8 cellular contexts compared by ENCODE assay signal in genomic region chr4:102430511-102430910, GRCh38.
DNase-seq lines count a peak whose midpoint lies in the region; FAIRE-seq and TF ChIP-seq lines count a peak whose summit lies in the region.

No MANE protein-coding gene starts in this region.

- peak overlapping the region; percentile 64 for H3K9ac ChIP-seq in Karpas-422 (ENCODE audit: low read length)
- H3K9ac ChIP-seq in mucosa of rectum (ENCODE audit: low read depth in 1 of 2, low read length in 2 of 2), result peak overlapping the region; percentile 54 to 65

- H2AFZ ChIP-seq in Karpas-422 (ENCODE audit: low read length), result peak overlapping the region; percentile 90

- peak overlapping the region; percentile 93 for H3K27ac Mint-ChIP-seq in chondrocyte (ENCODE audit: unreplicated experiment)

- no peaks in the 10 kb centered on the region for H3K27me3 Mint-ChIP-seq in chondrocyte (ENCODE audit: low read depth)

- H3K9me2 ChIP-seq in Karpas-422 (replicated peaks; ENCODE audit: insufficient read depth, low read length), result no peaks in the 10 kb centered on the region

- H3K27me3 ChIP-seq in Karpas-422 (ENCODE audit: low read length), result no peaks in the 10 kb centered on the region
- no peaks in the 10 kb centered on the region for H3K27me3 ChIP-seq in mucosa of rectum (ENCODE audit: control insufficient read depth in 2 of 2, insufficient read depth in 2 of 2, low read length in 2 of 2)

- H3K9me3 Mint-ChIP-seq in chondrocyte (ENCODE audit: low read depth), result peaks cover 12% of the 10 kb centered on the region

- no peaks in the 10 kb centered on the region for H4K20me1 ChIP-seq in Karpas-422 (ENCODE audit: insufficient read depth, low read depth, low read length)

- H3K9me3 ChIP-seq in Karpas-422 (ENCODE audit: low read length) (no peaks in the 10 kb centered on the region), mucosa of rectum (ENCODE audit: control insufficient read depth in 2 of 2, low read length in 2 of 2) (peaks cover 0 to 2% of the 10 kb centered on the region in 2 donors)

- H3K4me3 Mint-ChIP-seq in chondrocyte (ENCODE audit: unreplicated experiment), result peak overlapping the region; percentile 92

- H3K79me2 ChIP-seq in Karpas-422 (ENCODE audit: low read length), result no peaks in the 10 kb centered on the region

- H3K4me1 ChIP-seq in Karpas-422 (ENCODE audit: low read length) (peaks cover 7% of the 10 kb centered on the region), mucosa of rectum (ENCODE audit: control insufficient read depth in 2 of 2, insufficient read depth in 2 of 2, low read length in 2 of 2) (peaks cover 0 to 3% of the 10 kb centered on the region in 2 donors)

- H3K4me1 Mint-ChIP-seq in chondrocyte (ENCODE audit: low read depth), result peaks cover 14% of the 10 kb centered on the region

- H3K36me3 ChIP-seq in Karpas-422 (ENCODE audit: insufficient read depth, low read length) (no peaks in the 10 kb centered on the region), mucosa of rectum (ENCODE audit: control insufficient read depth in 2 of 2, insufficient read depth in 2 of 2, low read length in 2 of 2) (no peaks in the 10 kb centered on the region)

- DNase-seq in Karpas-422, result no peak
- DNase-seq in chondrocyte (ENCODE audit: low spot score), result no peak
- DNase-seq in D721Med (ENCODE audit: insufficient read length, low spot score), result no peak
- no peak for DNase-seq in COLO829 (ENCODE audit: low spot score)
- DNase-seq in activated CD4-positive, CD25-positive, alpha-beta regulatory T cell treated with anti-CD3 and anti-CD28 coated beads, Interleukin-2, amount 50 U/mL, for 72 hours, result no peak
- no peak for DNase-seq in NCI-H1092 treated with DMSO at 0.1 percent for 48 hours (lab: John Stamatoyannopoulos, UW)

- no peak for FAIRE-seq in D721Med (lab: Jason Lieb, UNC)

- TF ChIP-seq CTCF in GM12875 (IDR thresholded peaks at IDR 0.05; ENCODE audit: borderline replicate concordance, insufficient read depth, low read depth, low read length), result no peak
- TF ChIP-seq CTCF in chondrocyte (IDR thresholded peaks at IDR 0.05), result no peak
- TF ChIP-seq CTCF in D721Med (IDR thresholded peaks at IDR 0.05; ENCODE audit: insufficient read depth, missing control alignments), result no peak

- H3K4me2 ChIP-seq in Karpas-422 (ENCODE audit: low read depth, low read length, poor library complexity, severe bottlenecking), result peak overlapping the region; percentile 95

- H3K4me3 ChIP-seq in GM12875 (ENCODE audit: low read depth, low read length) (peak overlapping the region; percentile 35), Karpas-422 (ENCODE audit: low read length) (peak overlapping the region; percentile 70), mucosa of rectum (ENCODE audit: low read length in 2 of 2) (peak overlapping the region; percentile 87 to 90)

- H3K27ac ChIP-seq in Karpas-422 (ENCODE audit: low read length) (no peak overlapping the region), mucosa of rectum (ENCODE audit: low read depth in 2 of 2, low read length in 2 of 2) (no peak overlapping the region)

- peaks cover 3% of the 10 kb centered on the region for H3K36me3 Mint-ChIP-seq in chondrocyte (ENCODE audit: low read depth)

Comparison
In these comparisons a context has a peak if more than half of its experiments do, and no peak if none do; other contexts are left out.
1. H3K4me3 ChIP-seq: peak in every context shown above with its lines; median percentile 88 in mucosa of rectum; 70 in Karpas-422; 35 in GM12875.